Comparison of ENCODE assay signal across 23 cellular contexts in the genomic region with DNA sequence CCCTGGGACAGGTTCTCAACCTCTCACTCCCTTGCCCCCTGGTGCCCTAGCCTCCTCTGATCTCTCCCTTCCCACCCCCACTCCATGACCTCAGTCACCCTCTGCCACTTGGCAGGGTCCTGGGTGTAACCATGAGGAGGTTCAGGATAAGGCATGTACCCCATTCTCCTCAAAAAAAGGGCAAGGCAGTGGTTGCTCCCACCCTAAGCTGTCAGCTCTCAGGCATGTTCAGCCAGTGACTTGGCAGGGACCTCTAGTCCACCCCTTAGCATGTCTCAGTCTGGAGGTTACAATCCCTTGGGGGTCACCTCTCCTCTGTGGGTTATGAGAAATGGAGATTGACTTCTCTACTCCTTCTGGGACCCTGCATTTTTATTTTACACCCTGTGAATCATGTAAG. TPM values are rescaled to one million over a fixed set of nuclear protein-coding genes. Genes with fewer than 3 reads are reported as not detected.
"Had no signal": no experiment of that assay in that cellular context is flagged by ENCODE, and none has a peak within 500 bp of the region (broad histone marks: within the 10 kb centered on the region; RNA-seq: fewer than 3 reads in every experiment).

No MANE protein-coding gene starts in this region.

- DNase-seq: Kasumi-1, MM.1S, NCI-H1092 treated with DMSO at 0.1 percent for 48 hours, NCI-H1436, NCI-H187, NCI-H2029, NCI-H2081 treated with DMSO at 0.1 percent for 48 hours, NCI-H2171, NCI-H226, NCI-H446, NCI-H510A, NCI-H524 treated with DMSO at 0.1 percent for 48 hours, NCI-H69, NCI-H774, Right ventricle myocardium superior, RPMI8226, SIG-M5, SK-N-SH had no signal

- H3K4me2 ChIP-seq: KMS-11, SK-N-SH had no signal

- H3K4me3 ChIP-seq: K562 had no signal

- ATAC-seq: K562 had no signal

- H3K9ac ChIP-seq: KMS-11, SK-N-SH had no signal

- FAIRE-seq: HTR-8/SVneo, K562, RCC 7860 had no signal

- H3K27ac ChIP-seq: HL-60, KMS-11 had no signal

RNA-seq across cellular contexts. Expression of gene BOC, which starts 11.0 kb away (rescaled TPM):
- total RNA-seq: K562 had no signal
- polyA plus RNA-seq: K562 had no signal
